ENCODE assay signal across 17 cellular contexts in the genomic region with DNA sequence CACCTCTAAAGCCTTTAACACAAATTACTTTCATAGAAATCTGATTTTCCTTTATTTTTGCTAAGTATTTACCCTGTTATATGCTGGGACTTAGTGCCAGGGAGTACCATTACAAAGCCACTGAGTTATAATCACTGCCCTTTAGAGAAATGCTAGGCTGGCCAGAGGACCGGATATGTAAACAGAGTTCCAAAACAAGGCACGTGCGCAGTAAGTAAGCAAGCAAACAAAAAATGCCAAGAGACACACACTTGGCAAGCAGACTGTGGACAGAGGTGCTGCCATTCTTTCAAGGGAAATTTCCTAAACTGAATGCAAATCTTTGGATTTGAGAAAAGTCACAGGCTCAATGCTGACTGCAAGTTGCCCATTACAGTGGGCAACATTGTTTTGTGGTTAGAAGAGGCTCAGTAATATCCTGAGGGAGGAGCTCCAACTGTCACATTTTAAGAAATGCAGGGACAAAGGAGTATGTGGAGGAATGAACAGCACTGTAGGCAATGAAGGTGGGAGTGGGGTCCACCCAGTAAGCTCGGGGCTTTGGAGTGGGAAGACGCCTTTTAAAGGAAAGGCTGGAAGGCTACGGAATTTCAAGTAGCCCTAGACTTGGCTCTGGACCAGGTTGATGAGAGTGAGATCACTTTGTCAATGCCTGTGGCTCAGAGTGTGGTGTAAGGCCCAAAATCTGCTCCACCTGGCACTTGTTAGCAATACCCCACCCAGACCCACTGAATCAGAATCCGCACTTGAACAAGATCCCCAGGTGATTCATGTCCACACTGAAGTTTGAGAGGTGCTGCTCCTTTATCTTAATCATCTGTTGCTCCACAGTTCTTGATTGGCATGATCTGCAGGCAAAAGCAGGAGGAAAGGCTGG. TPM values are rescaled to one million over a fixed set of nuclear protein-coding genes. Genes with fewer than 3 reads are reported as not detected.
A peak's percentile ranks its signal among the peaks of the same experiment; 100 is the strongest.
DNase-seq lines count a peak whose midpoint lies in the region; ATAC-seq, FAIRE-seq and TF ChIP-seq lines count a peak whose summit lies in the region.
"Had no signal": no experiment of that assay in that cellular context is flagged by ENCODE, and none has a peak within 500 bp of the region (broad histone marks: within the 10 kb centered on the region; RNA-seq: fewer than 3 reads in every experiment).

No MANE protein-coding gene starts in this region.

- H3K27ac Mint-ChIP-seq in endodermal cell, result no peak overlapping the region
- peak overlapping the region in 2 of 3 experiments; percentile 25 to 27 for H3K27ac Mint-ChIP-seq in nephron
- H3K27ac Mint-ChIP-seq: CD4-positive, CD25-positive, alpha-beta regulatory T cell; WTC11 had no signal

- peaks cover 39% of the 10 kb centered on the region for H3K4me1 ChIP-seq in Loucy (ENCODE audit: insufficient read depth, low read length, poor library complexity, severe bottlenecking)
- no peaks in the 10 kb centered on the region for H3K4me1 ChIP-seq in endodermal cell (ENCODE audit: control insufficient read depth, insufficient read depth, low read length)

- no peaks in the 10 kb centered on the region for H3K4me1 Mint-ChIP-seq in endodermal cell
- peaks cover 15% of the 10 kb centered on the region for H3K4me1 Mint-ChIP-seq in nephron
- H3K4me1 Mint-ChIP-seq: WTC11 had no signal

- no peak for TF ChIP-seq CTCF in D721Med (IDR thresholded peaks at IDR 0.05; ENCODE audit: insufficient read depth, missing control alignments)
- no peak for TF ChIP-seq CTCF in Loucy (conservative IDR thresholded peaks at IDR 0.05; ENCODE audit: low read length)
- TF ChIP-seq CTCF in endodermal cell (conservative IDR thresholded peaks at IDR 0.05), result no peak
- TF ChIP-seq CTCF in nephron (IDR thresholded peaks at IDR 0.05; ENCODE audit: unreplicated experiment in 3 of 3), result no peak

- H3K36me3 Mint-ChIP-seq in endodermal cell (ENCODE audit: low read depth) (no peaks in the 10 kb centered on the region), nephron (ENCODE audit: low read depth) (no peaks in the 10 kb centered on the region)
- H3K36me3 Mint-ChIP-seq: activated naive CD4-positive, alpha-beta T cell treated with anti-CD3 and anti-CD28 coated beads, Interleukin-2, amount 50 U/mL, for 24 hours; CD4-positive, CD25-positive, alpha-beta regulatory T cell had no signal

- no peaks in the 10 kb centered on the region for H3K9me2 ChIP-seq in Loucy (replicated peaks; ENCODE audit: low read depth, low read length)

- H3K9me3 ChIP-seq in Loucy (ENCODE audit: insufficient read depth, low read depth, low read length), result no peaks in the 10 kb centered on the region; the same call in 1 of the 2 replicates
- H3K9me3 ChIP-seq in endodermal cell (ENCODE audit: control insufficient read depth, low read length), result no peaks in the 10 kb centered on the region
- H3K9me3 ChIP-seq: heart left ventricle, upper lobe of right lung had no signal

- peaks cover 6% of the 10 kb centered on the region for H3K9me3 Mint-ChIP-seq in endodermal cell
- H3K9me3 Mint-ChIP-seq in nephron, result no peaks in the 10 kb centered on the region
- H3K9me3 Mint-ChIP-seq: activated naive CD4-positive, alpha-beta T cell treated with anti-CD3 and anti-CD28 coated beads, Interleukin-2, amount 50 U/mL, for 24 hours had no signal

- H3K27me3 ChIP-seq in Loucy (ENCODE audit: insufficient read depth, low read length, poor library complexity, severe bottlenecking) (no peaks in the 10 kb centered on the region), endodermal cell (ENCODE audit: control insufficient read depth, insufficient read depth, low read length, poor library complexity, severe bottlenecking) (peaks cover 26% of the 10 kb centered on the region)
- H3K27me3 ChIP-seq: upper lobe of right lung had no signal

- no peaks in the 10 kb centered on the region for H4K20me1 ChIP-seq in Loucy (ENCODE audit: insufficient read depth, low read length, poor library complexity, severe bottlenecking)

- H3F3A ChIP-seq in Loucy (ENCODE audit: low read depth), result no peaks in the 10 kb centered on the region

- H3K79me2 ChIP-seq in Loucy (ENCODE audit: insufficient read depth, low read length), result no peaks in the 10 kb centered on the region

- peaks cover 39% of the 10 kb centered on the region for H3K27me3 Mint-ChIP-seq in endodermal cell (ENCODE audit: insufficient read depth)
- H3K27me3 Mint-ChIP-seq in nephron (ENCODE audit: low read depth), result peaks cover 13% of the 10 kb centered on the region

- peak overlapping the region; percentile 53 for H2AFZ ChIP-seq in Loucy (ENCODE audit: low read length)

- H3K9ac ChIP-seq in Loucy (ENCODE audit: low read depth, low read length, poor library complexity, severe bottlenecking) (peak overlapping the region; percentile 49), endodermal cell (ENCODE audit: extremely low read depth, low read length, poor library complexity, severe bottlenecking) (no peak overlapping the region)

- DNase-seq in D721Med (ENCODE audit: insufficient read length, low spot score) (no peak), endodermal cell (peak; percentile 36), NCI-H2227 treated with DMSO at 0.1 percent for 48 hours (lab: John Stamatoyannopoulos, UW) (no peak)
- DNase-seq in activated CD4-positive, CD25-positive, alpha-beta regulatory T cell treated with anti-CD3 and anti-CD28 coated beads, Interleukin-2, amount 50 U/mL, for 72 hours, result no peak
- DNase-seq: CD4-positive, CD25-positive, alpha-beta regulatory T cell; central memory CD4-positive, alpha-beta T cell; heart left ventricle; NCI-H2081 treated with DMSO at 0.1 percent for 48 hours; stimulated activated CD4-positive, alpha-beta T cell treated with anti-CD3 and anti-CD28 coated beads, Interleukin-1b, Interleukin-23, amount 100 ng/mL, for 48 hours; upper lobe of right lung had no signal

- peak; percentile 38 for FAIRE-seq in D721Med (lab: Jason Lieb, UNC)
- FAIRE-seq: G401.6, K562 had no signal

- peak overlapping the region; percentile 67 for H3K4me2 ChIP-seq in Loucy (ENCODE audit: low read depth, low read length, poor library complexity, severe bottlenecking)

- H3K4me3 Mint-ChIP-seq in endodermal cell, result no peak overlapping the region
- H3K4me3 Mint-ChIP-seq in nephron, result peak overlapping the region; percentile 23 to 86 (median 53)
- H3K4me3 Mint-ChIP-seq: WTC11 had no signal

- H3K4me3 ChIP-seq in Loucy (ENCODE audit: low read length, poor library complexity, severe bottlenecking) (peak overlapping the region; percentile 7), endodermal cell (ENCODE audit: low read length) (no peak overlapping the region)
- H3K4me3 ChIP-seq: heart left ventricle, K562, upper lobe of right lung had no signal

- WGBS in endodermal cell (ENCODE audit: insufficient coverage in 1 of 2, insufficient read length in 1 of 2), 2 experiments, result 85 to 89% methylated on average over 7 of the region's 7 CpGs

- H3K36me3 ChIP-seq in Loucy (ENCODE audit: insufficient read depth, low read length) (no peaks in the 10 kb centered on the region), endodermal cell (ENCODE audit: control insufficient read depth, insufficient read depth, low read length) (no peaks in the 10 kb centered on the region)
- H3K36me3 ChIP-seq: heart left ventricle, upper lobe of right lung had no signal

- no peak for ATAC-seq in GM21528 (IDR thresholded peaks at IDR 0.05; ENCODE audit: low FRiP score, unreplicated experiment)
- ATAC-seq: heart left ventricle, K562, upper lobe of right lung, WTC11 had no signal

- H3K27ac ChIP-seq in endodermal cell (ENCODE audit: low read depth, low read length), result no peak overlapping the region
- H3K27ac ChIP-seq: heart left ventricle, upper lobe of right lung had no signal

RNA-seq across cellular contexts. Expression of a gene that starts 2.1 kb away (rescaled TPM):
- total RNA-seq in endodermal cell, result 10 to 100 TPM; 15.4 to 17.3 TPM
- polyA plus RNA-seq in endodermal cell (2013, experiment 1 of 2), result 24.1 TPM
- polyA plus RNA-seq in endodermal cell (2013, experiment 2 of 2), result 25.0 TPM
